In genomic region chr1:40988280-40988679, GRCh38 we compare ENCODE assay signal across 20 cellular contexts. TPM values are rescaled to one million over a fixed set of nuclear protein-coding genes. Genes with fewer than 3 reads are reported as not detected.
DNase-seq lines count a peak whose midpoint lies in the region; ATAC-seq, FAIRE-seq and TF ChIP-seq lines count a peak whose summit lies in the region.
"Had no signal": no experiment of that assay in that cellular context is flagged by ENCODE, and none has a peak within 500 bp of the region (broad histone marks: within the 10 kb centered on the region; RNA-seq: fewer than 3 reads in every experiment).

No MANE protein-coding gene starts in this region.

- TF ChIP-seq POLR2A in HepG2 (IDR thresholded peaks at IDR 0.05; ENCODE audit: insufficient read depth in 1 of 2, low read depth in 2 of 2, low read length in 2 of 2), result no peak

- intact Hi-C loops in activated T-helper 2 cell treated with anti-CD3 and anti-CD28 coated beads, Interferon-gamma antibody, Interleukin-2, Interleukin-4, amounts not matched to agents 10 μg/mL and 5 μg/mL and 100 μg/mL, durations not matched to agents 14 hours and 24 hours and 36 hours (cut with micrococcal nuclease), result loop anchor here (10.0 kb wide), 2 partner anchors 257 to 1697 kb away; partner anchors contain the start of genes SCMH1 and YBX1
- intact Hi-C loops in HepG2 (cut with micrococcal nuclease; ENCODE audit: unreplicated experiment), result no loop called here

- ATAC-seq in HepG2 (peak; percentile 43), GM18907 (IDR thresholded peaks at IDR 0.05; ENCODE audit: unreplicated experiment) (no peak)

- H3K27ac Mint-ChIP-seq in activated T-helper 2 cell treated with anti-CD3 and anti-CD28 coated beads, Interferon-gamma antibody, Interleukin-2, Interleukin-4, amounts not matched to agents 10 μg/mL and 5 μg/mL and 100 μg/mL, durations not matched to agents 14 hours and 24 hours and 36 hours, result peak overlapping the region; percentile 40
- H3K27ac Mint-ChIP-seq: B cell; CD4-positive, CD25-positive, alpha-beta regulatory T cell had no signal

- H3K36me3 ChIP-seq in BLaER1 (peaks cover 97% of the 10 kb centered on the region), HepG2 (replicated peaks in 1 of 2; ENCODE audit: control insufficient read depth in 1 of 2, insufficient read depth in 2 of 2, low read length in 2 of 2) (peaks cover 26 to 88% of the 10 kb centered on the region in 2 experiments), rectal smooth muscle tissue (ENCODE audit: control insufficient read depth, insufficient read depth, low read length) (peaks cover 7% of the 10 kb centered on the region)

- peaks cover 17% of the 10 kb centered on the region; the same call in 1 of the 2 replicates for H4K20me1 ChIP-seq in BLaER1
- H4K20me1 ChIP-seq in HepG2 (ENCODE audit: insufficient read depth, low read length), result no peaks in the 10 kb centered on the region

- CTCF ChIA-PET in HepG2 (lab: Yijun Ruan, JAX; ENCODE audit: low intra/inter-chr PET ratio, low total read pairs), result no interaction called here

- TF ChIP-seq CTCF in HepG2 (CRISPR knock-in tag; IDR thresholded peaks at IDR 0.05), result no peak

- in situ Hi-C loops in HepG2 (cut with HindIII; ENCODE audit: extremely low pct_ligation_motif_present, low pct_unique_long_range_greater_than_20kb), result no loop called here

- H3K36me3 Mint-ChIP-seq in activated T-helper 2 cell treated with anti-CD3 and anti-CD28 coated beads, Interferon-gamma antibody, Interleukin-2, Interleukin-4, amounts not matched to agents 10 μg/mL and 5 μg/mL and 100 μg/mL, durations not matched to agents 14 hours and 24 hours and 36 hours (ENCODE audit: low read depth), result peaks cover 98% of the 10 kb centered on the region

- TF ChIP-seq RAD21 in HepG2 (CRISPR knock-in tag; IDR thresholded peaks at IDR 0.05), result no peak

- H3K27me3 Mint-ChIP-seq in activated T-helper 2 cell treated with anti-CD3 and anti-CD28 coated beads, Interferon-gamma antibody, Interleukin-2, Interleukin-4, amounts not matched to agents 10 μg/mL and 5 μg/mL and 100 μg/mL, durations not matched to agents 14 hours and 24 hours and 36 hours (ENCODE audit: low read depth), result no peaks in the 10 kb centered on the region
- H3K27me3 Mint-ChIP-seq: B cell; CD4-positive, CD25-positive, alpha-beta regulatory T cell; IgD-negative memory B cell had no signal

- peaks cover 38% of the 10 kb centered on the region for H3K4me1 Mint-ChIP-seq in activated T-helper 2 cell treated with anti-CD3 and anti-CD28 coated beads, Interferon-gamma antibody, Interleukin-2, Interleukin-4, amounts not matched to agents 10 μg/mL and 5 μg/mL and 100 μg/mL, durations not matched to agents 14 hours and 24 hours and 36 hours (ENCODE audit: low read depth)
- H3K4me1 Mint-ChIP-seq: B cell had no signal

- TF ChIP-seq EP300 in HepG2 (IDR thresholded peaks at IDR 0.05; ENCODE audit: low read depth in 2 of 2, low read length in 2 of 2) (no peak), HepG2 (CRISPR knock-in tag; IDR thresholded peaks at IDR 0.05; ENCODE audit: borderline replicate concordance) (no peak)

- peak; percentile 66 for FAIRE-seq in HepG2 (lab: Jason Lieb, UNC)
- FAIRE-seq: A204.1, H54, RCC 7860 had no signal

- no peak overlapping the region for H3K4me3 ChIP-seq in BLaER1
- H3K4me3 ChIP-seq in HepG2 (replicated peaks in 1 of 3; ENCODE audit: insufficient read depth in 1 of 3, low read depth in 2 of 3, low read length in 3 of 3), result no peak overlapping the region; a peak in 1 of 6 replicates
- no peak overlapping the region for H3K4me3 ChIP-seq in rectal smooth muscle tissue (ENCODE audit: low read length)
- H3K4me3 ChIP-seq: SJCRH30 had no signal

- no peak overlapping the region for H2AFZ ChIP-seq in HepG2 (ENCODE audit: low read length)

- H3K4me1 ChIP-seq in BLaER1, result peaks cover 43% of the 10 kb centered on the region
- peaks cover 61% of the 10 kb centered on the region for H3K4me1 ChIP-seq in HepG2 (ENCODE audit: insufficient read depth, low read length)
- peaks cover 28% of the 10 kb centered on the region for H3K4me1 ChIP-seq in rectal smooth muscle tissue (ENCODE audit: control insufficient read depth, insufficient read depth, low read length)
- H3K4me1 ChIP-seq: SJCRH30 had no signal

- H3K9ac ChIP-seq in BLaER1, result no peak overlapping the region
- H3K9ac ChIP-seq in HepG2 (ENCODE audit: insufficient read depth, low read depth, low read length), result no peak overlapping the region
- no peak overlapping the region for H3K9ac ChIP-seq in rectal smooth muscle tissue (ENCODE audit: low read length)

- H3K27me3 ChIP-seq in BLaER1 (no peaks in the 10 kb centered on the region), HepG2 (ENCODE audit: control insufficient read depth in 1 of 2, insufficient read depth in 2 of 2, low read length in 2 of 2) (no peaks in the 10 kb centered on the region), rectal smooth muscle tissue (ENCODE audit: control insufficient read depth, insufficient read depth, low read length) (no peaks in the 10 kb centered on the region)
- H3K27me3 ChIP-seq: SJCRH30 had no signal

- no TSS peak for BruUV-seq in HepG2 (replicated peaks; lab: Mats Ljungman, UMichigan)

- POLR2A ChIA-PET in HepG2 (lab: Yijun Ruan, JAX), result interaction anchor here (1.3 kb wide), 1 partner anchor 8 kb away, joined by 5 read pairs; no protein-coding TSS in a partner anchor

- 21% methylated on average over 3 of the region's 3 CpGs for WGBS in HepG2 (ENCODE audit: low lambda C conversion rate)

- H3K79me2 ChIP-seq in HepG2 (ENCODE audit: insufficient read depth, low read length), result peaks cover 6% of the 10 kb centered on the region

- no peak overlapping the region for H3K4me3 Mint-ChIP-seq in activated T-helper 2 cell treated with anti-CD3 and anti-CD28 coated beads, Interferon-gamma antibody, Interleukin-2, Interleukin-4, amounts not matched to agents 10 μg/mL and 5 μg/mL and 100 μg/mL, durations not matched to agents 14 hours and 24 hours and 36 hours (ENCODE audit: low read depth)
- H3K4me3 Mint-ChIP-seq: B cell; CD4-positive, CD25-positive, alpha-beta regulatory T cell; IgD-negative memory B cell had no signal

- no peak for DNase-seq in activated T-helper 2 cell treated with anti-CD3 and anti-CD28 coated beads, Interferon-gamma antibody, Interleukin-2, Interleukin-4, amounts not matched to agents 10 μg/mL and 5 μg/mL and 100 μg/mL, durations not matched to agents 14 hours and 24 hours and 36 hours (ENCODE audit: low spot score)
- DNase-seq in HepG2 (ENCODE audit: low spot score), result peak; percentile 27
- no peak for DNase-seq in medulla oblongata (ENCODE audit: extremely low spot score)
- DNase-seq in SKM-1 treated with dmso at 0.1 percent for 144 hours (lab: John Stamatoyannopoulos, UW; ENCODE audit: unreplicated experiment), result no peak
- DNase-seq: CD4-positive, CD25-positive, alpha-beta regulatory T cell; DMS79; NCI-H1105; NCI-H2081 treated with DMSO at 0.1 percent for 48 hours; NCI-H2171 treated with DMSO at 0.1 percent for 48 hours; NCI-H524 treated with DMSO at 0.1 percent for 48 hours; OCI-M1; SJCRH30 had no signal

- no peaks in the 10 kb centered on the region for H3K9me3 Mint-ChIP-seq in activated T-helper 2 cell treated with anti-CD3 and anti-CD28 coated beads, Interferon-gamma antibody, Interleukin-2, Interleukin-4, amounts not matched to agents 10 μg/mL and 5 μg/mL and 100 μg/mL, durations not matched to agents 14 hours and 24 hours and 36 hours
- H3K9me3 Mint-ChIP-seq: CD4-positive, CD25-positive, alpha-beta regulatory T cell; IgD-negative memory B cell had no signal

- H3K27ac ChIP-seq in BLaER1 (0 out of 2 replicates have a peak overlapping the region, but pooled peaks have one; percentile 3), HepG2 (ENCODE audit: extremely low read length, insufficient read depth, low read length) (peak overlapping the region; percentile 45), rectal smooth muscle tissue (ENCODE audit: low read depth, low read length) (peak overlapping the region; percentile 44)
- H3K27ac ChIP-seq: SJCRH30 had no signal

- H3K9me3 ChIP-seq in BLaER1, result no peaks in the 10 kb centered on the region
- H3K9me3 ChIP-seq in HepG2 (ENCODE audit: low read length), result no peaks in the 10 kb centered on the region
- H3K9me3 ChIP-seq: SJCRH30 had no signal

- H3K4me2 ChIP-seq in BLaER1 (no peak overlapping the region), HepG2 (ENCODE audit: low read depth, low read length) (peak overlapping the region; percentile 25)

RNA-seq across cellular contexts. Expression of gene CTPS1, which starts 8.8 kb away (rescaled TPM):
- 124 and 127 TPM in 2 replicates for total RNA-seq in activated T-helper 2 cell treated with anti-CD3 and anti-CD28 coated beads, Interferon-gamma antibody, Interleukin-2, Interleukin-4, amounts not matched to agents 10 μg/mL and 5 μg/mL and 100 μg/mL, durations not matched to agents 14 hours and 24 hours and 36 hours
- total RNA-seq in HepG2 (2016; rRNA removed; fragmentation: Illumina TruSeq; extraction: Trizol), result 42.8 and 63.1 TPM in 2 replicates
- total RNA-seq in HepG2 (2016; cell fraction: cytosol; rRNA removed; fragmentation: Illumina TruSeq; extraction: Trizol; ENCODE audit: low read depth), result 8.1 and 8.4 TPM in 2 replicates
- total RNA-seq in HepG2 (2016; cell fraction: insoluble cytoplasmic fraction; rRNA removed; fragmentation: Illumina TruSeq; extraction: Trizol), result 40.9 and 54.3 TPM in 2 replicates
- total RNA-seq in HepG2 (2016; cell fraction: membrane; rRNA removed; fragmentation: Illumina TruSeq; extraction: Trizol), result 18.5 and 19.2 TPM in 2 replicates
- 56.4 and 60.8 TPM in 2 replicates for total RNA-seq in HepG2 (2016; cell fraction: nucleus; rRNA removed; fragmentation: Illumina TruSeq; extraction: Trizol)
- polyA plus RNA-seq in HepG2 (2011; rRNA removed), result 9.6 and 10.1 TPM in 2 replicates
- polyA plus RNA-seq in HepG2 (2011; cell fraction: cytosol; rRNA removed), result 6.4 and 7.9 TPM in 2 replicates
- polyA plus RNA-seq in HepG2 (2011; cell fraction: nucleus; rRNA removed), result 42.7 and 43.4 TPM in 2 replicates
- 19.4 and 21.9 TPM in 2 replicates for polyA plus RNA-seq in HepG2 (2012)
- 4.7 and 5.0 TPM in 2 replicates for polyA plus RNA-seq in HepG2 (2016; cell fraction: cytosol; fragmentation: Illumina TruSeq; extraction: Trizol; ENCODE audit: low read depth)
- polyA plus RNA-seq in HepG2 (2016; cell fraction: insoluble cytoplasmic fraction; fragmentation: Illumina TruSeq; extraction: Trizol; ENCODE audit: low read depth), result 61.3 and 68.4 TPM in 2 replicates
- 9.5 and 10.5 TPM in 2 replicates for polyA plus RNA-seq in HepG2 (2016; cell fraction: membrane; fragmentation: Illumina TruSeq; extraction: Trizol; ENCODE audit: low read depth)
- 105 and 109 TPM in 2 replicates for polyA plus RNA-seq in HepG2 (2016; cell fraction: nucleus; fragmentation: Illumina TruSeq; extraction: Trizol; ENCODE audit: insufficient read depth, low read depth)
- 23.3 and 120 TPM in 2 replicates for polyA minus RNA-seq in HepG2 (2011; rRNA and poly(A)+ RNA removed; ENCODE audit: low replicate concordance)
- 7.5 and 8.1 TPM in 2 replicates for polyA minus RNA-seq in HepG2 (2011; cell fraction: cytosol; rRNA and poly(A)+ RNA removed)
- 51.4 and 55.3 TPM in 2 replicates for polyA minus RNA-seq in HepG2 (2011; cell fraction: nucleus; rRNA and poly(A)+ RNA removed)

RNA-seq across cellular contexts. Expression of gene SLFNL1, which starts 33.2 kb away (rescaled TPM):
- total RNA-seq in activated T-helper 2 cell treated with anti-CD3 and anti-CD28 coated beads, Interferon-gamma antibody, Interleukin-2, Interleukin-4, amounts not matched to agents 10 μg/mL and 5 μg/mL and 100 μg/mL, durations not matched to agents 14 hours and 24 hours and 36 hours, result 0.14 and 0.18 TPM in 2 replicates
- total RNA-seq in HepG2 (2016; rRNA removed; fragmentation: Illumina TruSeq; extraction: Trizol), result 0.07 TPM in 1 of 2 replicates, not detected in the other
- total RNA-seq in HepG2 (2016; cell fraction: cytosol; rRNA removed; fragmentation: Illumina TruSeq; extraction: Trizol; ENCODE audit: low read depth), result not detected in 2 replicates
- 0.19 TPM in 1 of 2 replicates, not detected in the other for total RNA-seq in HepG2 (2016; cell fraction: insoluble cytoplasmic fraction; rRNA removed; fragmentation: Illumina TruSeq; extraction: Trizol)
- 0.09 TPM in 1 of 2 replicates, not detected in the other for total RNA-seq in HepG2 (2016; cell fraction: membrane; rRNA removed; fragmentation: Illumina TruSeq; extraction: Trizol)
- total RNA-seq in HepG2 (2016; cell fraction: nucleus; rRNA removed; fragmentation: Illumina TruSeq; extraction: Trizol), result 0.31 and 0.50 TPM in 2 replicates
- 0.18 and 0.20 TPM in 2 replicates for polyA plus RNA-seq in HepG2 (2011; rRNA removed)
- polyA plus RNA-seq in HepG2 (2011; cell fraction: cytosol; rRNA removed), result 0.05 and 0.08 TPM in 2 replicates
- 1.2 and 1.7 TPM in 2 replicates for polyA plus RNA-seq in HepG2 (2011; cell fraction: nucleus; rRNA removed)
- polyA plus RNA-seq in HepG2 (2012), result 0.44 and 0.65 TPM in 2 replicates
- polyA plus RNA-seq in HepG2 (2016; cell fraction: cytosol; fragmentation: Illumina TruSeq; extraction: Trizol; ENCODE audit: low read depth), result not detected in 2 replicates
- polyA plus RNA-seq in HepG2 (2016; cell fraction: insoluble cytoplasmic fraction; fragmentation: Illumina TruSeq; extraction: Trizol; ENCODE audit: low read depth), result not detected in 2 replicates
- polyA plus RNA-seq in HepG2 (2016; cell fraction: membrane; fragmentation: Illumina TruSeq; extraction: Trizol; ENCODE audit: low read depth), result not detected in 2 replicates
- polyA plus RNA-seq in HepG2 (2016; cell fraction: nucleus; fragmentation: Illumina TruSeq; extraction: Trizol; ENCODE audit: insufficient read depth, low read depth), result 0.60 and 0.71 TPM in 2 replicates
- polyA minus RNA-seq in HepG2 (2011; rRNA and poly(A)+ RNA removed; ENCODE audit: low replicate concordance), result 0.37 and 1.3 TPM in 2 replicates
- not detected in 2 replicates for polyA minus RNA-seq in HepG2 (2011; cell fraction: cytosol; rRNA and poly(A)+ RNA removed)
- 2.1 and 2.4 TPM in 2 replicates for polyA minus RNA-seq in HepG2 (2011; cell fraction: nucleus; rRNA and poly(A)+ RNA removed)
